In genomic region chr3:33440328-33440577, GRCh38 we compare ENCODE assay signal across 1 cellular context.
A peak's percentile ranks its signal among the peaks of the same experiment; 100 is the strongest.
TF ChIP-seq lines count a peak whose summit lies in the region.

Gene UBP1, minus strand, starts transcription at chr3:33440405. Its CDS starts 557 bp downstream, at chr3:33439848.

TF ChIP-seq in HepG2, 621 proteins besides CTCF, POLR2A, EP300 and RAD21 (continued from another document and continues in another):
- TF ChIP-seq FOXO4 (CRISPR knock-in tag; conservative IDR thresholded peaks at IDR 0.05): no peak
- TF ChIP-seq AHDC1 (CRISPR knock-in tag; IDR thresholded peaks at IDR 0.05; ENCODE audit: borderline replicate concordance): no peak
- no peak for TF ChIP-seq HOXD1 (CRISPR knock-in tag; IDR thresholded peaks at IDR 0.05)
- TF ChIP-seq CREBL2 (CRISPR knock-in tag; IDR thresholded peaks at IDR 0.05; ENCODE audit: borderline replicate concordance): no peak
- no peak for TF ChIP-seq ZEB1 (IDR thresholded peaks at IDR 0.05; ENCODE audit: insufficient replicate concordance, low read depth)
- no peak for TF ChIP-seq SP2 (CRISPR knock-in tag; IDR thresholded peaks at IDR 0.05)
- no peak for TF ChIP-seq TBP (CRISPR knock-in tag; IDR thresholded peaks at IDR 0.05)
- TF ChIP-seq ZSCAN25 (CRISPR knock-in tag; IDR thresholded peaks at IDR 0.05): no peak
- peak; percentile 59; the same call in 1 of the 2 replicates for TF ChIP-seq THAP7 (CRISPR knock-in tag; IDR thresholded peaks at IDR 0.05)
- TF ChIP-seq EED (CRISPR knock-in tag; IDR thresholded peaks at IDR 0.05): no peak
- no peak for TF ChIP-seq ZNF687 (CRISPR knock-in tag; IDR thresholded peaks at IDR 0.05)
- no peak for TF ChIP-seq NFIB (CRISPR knock-in tag; IDR thresholded peaks at IDR 0.05; ENCODE audit: borderline replicate concordance)
- TF ChIP-seq ZBTB33 (CRISPR knock-in tag; IDR thresholded peaks at IDR 0.05): no peak
- TF ChIP-seq ZBTB37 (CRISPR knock-in tag; IDR thresholded peaks at IDR 0.05): no peak
- no peak for TF ChIP-seq PHF5A (CRISPR knock-in tag; IDR thresholded peaks at IDR 0.05; ENCODE audit: low read depth, unreplicated experiment)
- TF ChIP-seq THYN1 (CRISPR knock-in tag; IDR thresholded peaks at IDR 0.05; ENCODE audit: borderline replicate concordance, low read depth): no peak
- TF ChIP-seq MAZ (IDR thresholded peaks at IDR 0.05; ENCODE audit: borderline replicate concordance, low read depth, low read length): no peak
- no peak; the same call in 1 of the 2 replicates for TF ChIP-seq MAZ (CRISPR knock-in tag; IDR thresholded peaks at IDR 0.05; ENCODE audit: low read depth)
- no peak for TF ChIP-seq ZC3H4 (CRISPR knock-in tag; IDR thresholded peaks at IDR 0.05; ENCODE audit: borderline replicate concordance)
- TF ChIP-seq ZZZ3 (CRISPR knock-in tag; IDR thresholded peaks at IDR 0.05; ENCODE audit: borderline replicate concordance): 0 out of 2 replicates have a peak, but pooled peaks have one; percentile 60
- no peak for TF ChIP-seq ZSCAN21 (CRISPR knock-in tag; IDR thresholded peaks at IDR 0.05; ENCODE audit: borderline replicate concordance)
- TF ChIP-seq TSC22D2 (CRISPR knock-in tag; IDR thresholded peaks at IDR 0.05; ENCODE audit: borderline replicate concordance): 0 out of 2 replicates have a peak, but pooled peaks have one; percentile 8
- 0 out of 2 replicates have a peak, but pooled peaks have one; percentile 44 for TF ChIP-seq FOXP4 (CRISPR knock-in tag; IDR thresholded peaks at IDR 0.05)
- no peak for TF ChIP-seq GLI4 (CRISPR knock-in tag; IDR thresholded peaks at IDR 0.05; ENCODE audit: borderline replicate concordance)
- no peak for TF ChIP-seq JDP2 (CRISPR knock-in tag; IDR thresholded peaks at IDR 0.05; ENCODE audit: borderline replicate concordance)
- no peak for TF ChIP-seq CCAR2 (optimal IDR thresholded peaks at IDR 0.05; ENCODE audit: low read depth, low read length)
